ENCODE assay signal across 8 cellular contexts in the genomic region with DNA sequence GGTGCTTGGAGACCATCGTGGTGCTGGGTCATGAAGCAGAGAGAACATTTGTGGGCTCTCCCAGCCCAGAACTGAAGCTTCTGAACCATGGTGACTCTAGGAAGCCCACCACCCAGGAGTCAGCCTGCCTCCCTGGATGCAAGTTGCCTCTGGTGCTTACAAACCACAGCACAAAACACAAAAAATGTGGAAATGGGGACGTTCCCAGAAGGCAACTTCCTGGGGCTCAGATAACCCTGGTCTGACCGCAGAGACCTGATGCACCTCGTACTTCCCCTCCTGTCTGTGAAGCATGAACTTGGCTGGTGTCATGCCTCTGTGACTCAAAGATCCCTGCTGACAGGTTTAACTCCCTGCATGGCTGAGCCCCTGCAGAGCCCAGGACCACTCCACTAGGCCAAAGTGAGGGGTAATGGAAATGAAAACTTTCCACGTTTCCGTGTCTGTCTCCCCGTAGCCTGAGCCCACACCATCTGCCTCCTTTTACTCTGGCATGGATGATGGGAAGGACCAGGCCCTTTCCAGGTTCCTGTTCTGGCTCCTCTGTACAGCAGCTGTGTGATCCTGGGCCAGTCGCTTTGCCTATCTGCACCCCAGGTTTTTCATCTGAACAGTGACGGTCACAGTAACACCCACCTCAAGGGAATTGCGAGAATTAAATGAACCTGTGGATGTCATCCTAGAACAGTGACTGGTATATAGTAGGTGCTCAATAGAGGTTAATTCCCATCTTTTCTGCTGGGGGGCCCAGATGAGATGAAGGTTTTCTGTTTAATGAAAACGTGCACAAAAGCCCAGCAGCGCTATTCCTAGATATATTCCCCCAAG. TPM values are rescaled to one million over a fixed set of nuclear protein-coding genes. Genes with fewer than 3 reads are reported as not detected.
DNase-seq lines count a peak whose midpoint lies in the region; ATAC-seq and TF ChIP-seq lines count a peak whose summit lies in the region.

No MANE protein-coding gene starts in this region.

- peaks cover 3 to 23% (median 9%) of the 10 kb centered on the region in 5 donors for H3K36me3 Mint-ChIP-seq in naive thymus-derived CD4-positive, alpha-beta T cell
- peaks cover 3% of the 10 kb centered on the region for H3K36me3 Mint-ChIP-seq in endothelial cell (ENCODE audit: low read depth, unreplicated experiment)

- ATAC-seq in GM19395 (IDR thresholded peaks at IDR 0.05; ENCODE audit: unreplicated experiment) (peak; percentile 73), HG03175 (IDR thresholded peaks at IDR 0.05; ENCODE audit: unreplicated experiment) (peak; percentile 53)
- peak; percentile 79 for ATAC-seq in naive thymus-derived CD4-positive, alpha-beta T cell

- no peaks in the 10 kb centered on the region for H3K9me3 ChIP-seq in naive thymus-derived CD4-positive, alpha-beta T cell (ENCODE audit: control insufficient read depth in 2 of 3, low read length in 3 of 3)
- H3K9me3 ChIP-seq in MG63: no peaks in the 10 kb centered on the region

- no peaks in the 10 kb centered on the region for H3K36me3 ChIP-seq in naive thymus-derived CD4-positive, alpha-beta T cell (ENCODE audit: control insufficient read depth in 2 of 3, insufficient read depth in 3 of 3, low read length in 3 of 3)
- no peaks in the 10 kb centered on the region for H3K36me3 ChIP-seq in MG63

- no peak overlapping the region for H3K4me3 ChIP-seq in naive thymus-derived CD4-positive, alpha-beta T cell (ENCODE audit: low read length)
- H3K4me3 ChIP-seq in MG63: no peak overlapping the region

- TF ChIP-seq CTCF in endothelial cell (IDR thresholded peaks at IDR 0.05; ENCODE audit: unreplicated experiment): no peak

- peak overlapping the region in 6 of 9 donors; percentile 1 to 78 (median 33) for H3K27ac Mint-ChIP-seq in naive thymus-derived CD4-positive, alpha-beta T cell
- no peak overlapping the region for H3K27ac Mint-ChIP-seq in endothelial cell (ENCODE audit: unreplicated experiment)

- intact Hi-C loops in naive thymus-derived CD4-positive, alpha-beta T cell (cut with micrococcal nuclease): loop anchor here in 1 of 2 donors (1.0 kb wide), 1 partner anchor 10 kb away; no protein-coding TSS in a partner anchor

- no peaks in the 10 kb centered on the region for H3K9me3 Mint-ChIP-seq in naive thymus-derived CD4-positive, alpha-beta T cell
- H3K9me3 Mint-ChIP-seq in endothelial cell (ENCODE audit: unreplicated experiment): no peaks in the 10 kb centered on the region

- no peaks in the 10 kb centered on the region for H3K27me3 Mint-ChIP-seq in naive thymus-derived CD4-positive, alpha-beta T cell
- peaks cover 4% of the 10 kb centered on the region for H3K27me3 Mint-ChIP-seq in endothelial cell (ENCODE audit: unreplicated experiment)

- POLR2A ChIA-PET in naive thymus-derived CD4-positive, alpha-beta T cell (lab: Charles Lee): interaction anchor here (1.5 kb wide), 1 partner anchor 12 kb away, joined by 3 read pairs; no protein-coding TSS in a partner anchor

- H3K27ac ChIP-seq in naive thymus-derived CD4-positive, alpha-beta T cell (ENCODE audit: low read depth, low read length): no peak overlapping the region

- H3K4me1 Mint-ChIP-seq in naive thymus-derived CD4-positive, alpha-beta T cell: peaks cover 24 to 64% (median 42%) of the 10 kb centered on the region in 7 donors
- H3K4me1 Mint-ChIP-seq in endothelial cell (ENCODE audit: unreplicated experiment): peaks cover 30% of the 10 kb centered on the region

- peaks cover 15 to 29% of the 10 kb centered on the region in 2 donors for H3K4me1 ChIP-seq in naive thymus-derived CD4-positive, alpha-beta T cell (ENCODE audit: control insufficient read depth in 2 of 2, insufficient read depth in 2 of 2, low read length in 2 of 2)

- CTCF ChIA-PET in naive thymus-derived CD4-positive, alpha-beta T cell (lab: Charles Lee): interaction anchor here (1.0 kb wide), 1 partner anchor 12 kb away, joined by 3 read pairs; no protein-coding TSS in a partner anchor

- H3K4me3 Mint-ChIP-seq in naive thymus-derived CD4-positive, alpha-beta T cell: peak overlapping the region in 3 of 10 donors; percentile 8 to 56 (median 10)
- H3K4me3 Mint-ChIP-seq in endothelial cell (ENCODE audit: unreplicated experiment): no peak overlapping the region

- peak; percentile 56 to 68 for DNase-seq in activated CD4-positive, alpha-beta T cell treated with anti-CD3 and anti-CD28 coated beads for 4 hours
- peak in 1 of 9 donors; percentile 45 for DNase-seq in naive thymus-derived CD4-positive, alpha-beta T cell
- no peak for DNase-seq in NCI-H1694 treated with DMSO at 0.1 percent for 48 hours (lab: John Stamatoyannopoulos, UW)
- DNase-seq in endothelial cell (ENCODE audit: low spot score): no peak
- no peak for DNase-seq in NCI-H748 (lab: John Stamatoyannopoulos, UW; ENCODE audit: unreplicated experiment)
- DNase-seq in MG63: no peak

- no peaks in the 10 kb centered on the region for H3K27me3 ChIP-seq in naive thymus-derived CD4-positive, alpha-beta T cell (ENCODE audit: control insufficient read depth in 2 of 2, insufficient read depth in 2 of 2, low read length in 2 of 2)
- H3K27me3 ChIP-seq in MG63: no peaks in the 10 kb centered on the region

RNA-seq across cellular contexts. Expression of gene PPP1R16B, which starts 57.7 kb away (rescaled TPM):
- total RNA-seq in naive thymus-derived CD4-positive, alpha-beta T cell: 10 to 100 TPM; 20.8 to 75.4 (median 22.0) TPM
- 10 to 100 TPM; 11.4 to 19.8 TPM for polyA plus RNA-seq in naive thymus-derived CD4-positive, alpha-beta T cell
- 46.9 TPM for total RNA-seq in endothelial cell (ENCODE audit: unreplicated experiment)
- total RNA-seq in MG63 (2014; rRNA removed; shearing (Covaris generic); ENCODE audit: low replicate concordance): not detected in 2 replicates

Comparison
In these comparisons a context has a peak if more than half of its experiments do, and no peak if none do; other contexts are left out.
1. DNase-seq: peak in activated CD4-positive, alpha-beta T cell treated with anti-CD3 and anti-CD28 coated beads for 4 hours (2 of 2); none in NCI-H1694 treated with DMSO at 0.1 percent for 48 hours (single experiment), endothelial cell (single experiment), NCI-H748 (single experiment) and MG63 (single experiment).
2. RNA of gene PPP1R16B, which starts 57.7 kb away (total RNA-seq): 46.9 TPM in endothelial cell (single experiment) and 20.8 to 75.4 TPM in naive thymus-derived CD4-positive, alpha-beta T cell; not detected in MG63; every median in the first group is over 10 times any median in the second.
3. Peak in every context shown above with its lines, with median percentiles within 50 percentile points of each other: ATAC-seq.